ENCODE assay signal across 1 cellular context in genomic region chr7:13910805-13911551, GRCh38.
TF ChIP-seq lines count a peak whose summit lies in the region.

No MANE protein-coding gene starts in this region.

TF ChIP-seq in GM12878, 131 proteins besides CTCF, POLR2A, EP300 and RAD21:
- TF ChIP-seq ATF7 (IDR thresholded peaks at IDR 0.05; ENCODE audit: low read depth): peak; percentile 68
- TF ChIP-seq SRF (IDR thresholded peaks at IDR 0.05; ENCODE audit: low read depth in 2 of 2, low read length in 2 of 2): no peak
